Comparison of ENCODE assay signal across 1 cellular context in the genomic region with DNA sequence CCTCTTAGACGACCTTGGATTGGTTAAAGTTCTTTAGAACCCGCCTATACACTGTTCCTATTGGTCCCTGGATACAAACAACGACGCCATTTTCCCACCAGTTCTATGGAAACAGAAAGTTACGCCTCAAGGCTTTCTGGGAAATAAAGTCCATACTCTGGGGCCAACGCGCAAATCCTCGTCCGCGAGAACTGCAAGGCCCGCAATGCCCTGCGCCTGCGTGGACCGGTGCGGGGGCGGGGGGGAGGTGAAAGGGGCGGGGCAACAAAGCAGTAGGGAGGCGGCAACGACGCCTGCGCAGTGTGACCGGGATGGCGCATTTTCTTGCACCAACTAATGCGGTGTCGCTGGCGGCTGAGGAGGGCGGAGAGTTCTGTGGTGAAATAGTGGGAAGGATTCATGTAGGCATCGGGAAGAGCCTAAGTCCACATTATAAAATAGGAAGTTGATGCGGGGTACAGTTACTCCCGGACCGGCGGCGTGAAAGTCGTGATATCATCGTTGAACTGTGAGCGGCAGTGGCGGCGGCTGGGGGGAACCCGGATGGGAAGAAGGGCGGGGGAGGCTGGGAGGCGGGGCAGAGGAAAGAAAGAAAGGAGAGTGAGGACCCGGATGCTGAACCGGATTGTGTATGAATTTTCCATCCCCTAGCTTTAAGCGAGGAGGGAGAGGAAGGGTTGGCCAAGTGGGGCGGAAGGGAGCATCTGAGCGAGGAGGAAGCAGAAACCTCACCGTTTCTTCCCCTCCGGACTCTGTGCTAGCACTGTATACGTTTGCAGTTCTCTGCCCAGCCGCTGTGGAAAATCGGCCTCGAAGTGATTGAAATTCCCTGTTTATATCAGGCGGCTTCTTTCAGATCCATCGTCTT.
TF ChIP-seq lines count a peak whose summit lies in the region.

A gene (plus strand): TSS at position 300 of the 868 bp plus-strand sequence. CDS start 6,695 bp downstream, outside the sequence.

TF ChIP-seq in GM12878, 131 proteins besides CTCF, POLR2A, EP300 and RAD21 (continued from another document and continues in another):
- TF ChIP-seq WRNIP1 (IDR thresholded peaks at IDR 0.05; ENCODE audit: borderline replicate concordance, low read depth, low read length): 0 out of 2 replicates have a peak, but pooled peaks have one; percentile 35
- no peak for TF ChIP-seq JUNB (IDR thresholded peaks at IDR 0.05)
- TF ChIP-seq, protein P1, sequence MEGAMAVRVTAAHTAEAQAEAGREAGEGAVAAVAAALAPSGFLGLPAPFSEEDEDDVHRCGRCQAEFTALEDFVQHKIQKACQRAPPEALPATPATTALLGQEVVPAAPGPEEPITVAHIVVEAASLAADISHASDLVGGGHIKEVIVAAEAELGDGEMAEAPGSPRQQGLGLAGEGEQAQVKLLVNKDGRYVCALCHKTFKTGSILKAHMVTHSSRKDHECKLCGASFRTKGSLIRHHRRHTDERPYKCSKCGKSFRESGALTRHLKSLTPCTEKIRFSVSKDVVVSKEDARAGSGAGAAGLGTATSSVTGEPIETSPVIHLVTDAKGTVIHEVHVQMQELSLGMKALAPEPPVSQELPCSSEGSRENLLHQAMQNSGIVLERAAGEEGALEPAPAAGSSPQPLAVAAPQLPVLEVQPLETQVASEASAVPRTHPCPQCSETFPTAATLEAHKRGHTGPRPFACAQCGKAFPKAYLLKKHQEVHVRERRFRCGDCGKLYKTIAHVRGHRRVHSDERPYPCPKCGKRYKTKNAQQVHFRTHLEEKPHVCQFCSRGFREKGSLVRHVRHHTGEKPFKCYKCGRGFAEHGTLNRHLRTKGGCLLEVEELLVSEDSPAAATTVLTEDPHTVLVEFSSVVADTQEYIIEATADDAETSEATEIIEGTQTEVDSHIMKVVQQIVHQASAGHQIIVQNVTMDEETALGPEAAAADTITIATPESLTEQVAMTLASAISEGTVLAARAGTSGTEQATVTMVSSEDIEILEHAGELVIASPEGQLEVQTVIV (IDR thresholded peaks at IDR 0.05; ENCODE audit: borderline replicate concordance, partially characterized antibody): peak; percentile 27
- TF ChIP-seq CBX5 (IDR thresholded peaks at IDR 0.05; ENCODE audit: low read depth): no peak
- no peak; the same call in 1 of the 2 replicates for TF ChIP-seq SREBF1 (IDR thresholded peaks at IDR 0.05; ENCODE audit: low read length)
- TF ChIP-seq HDAC6 (IDR thresholded peaks at IDR 0.05; ENCODE audit: unreplicated experiment): no peak
- TF ChIP-seq, protein P2, sequence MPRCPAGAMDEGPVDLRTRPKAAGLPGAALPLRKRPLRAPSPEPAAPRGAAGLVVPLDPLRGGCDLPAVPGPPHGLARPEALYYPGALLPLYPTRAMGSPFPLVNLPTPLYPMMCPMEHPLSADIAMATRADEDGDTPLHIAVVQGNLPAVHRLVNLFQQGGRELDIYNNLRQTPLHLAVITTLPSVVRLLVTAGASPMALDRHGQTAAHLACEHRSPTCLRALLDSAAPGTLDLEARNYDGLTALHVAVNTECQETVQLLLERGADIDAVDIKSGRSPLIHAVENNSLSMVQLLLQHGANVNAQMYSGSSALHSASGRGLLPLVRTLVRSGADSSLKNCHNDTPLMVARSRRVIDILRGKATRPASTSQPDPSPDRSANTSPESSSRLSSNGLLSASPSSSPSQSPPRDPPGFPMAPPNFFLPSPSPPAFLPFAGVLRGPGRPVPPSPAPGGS (IDR thresholded peaks at IDR 0.05; ENCODE audit: borderline replicate concordance, insufficient read depth, low read depth, low read length, poor library complexity, severe bottlenecking): peak; percentile 15
- TF ChIP-seq, protein P3, sequence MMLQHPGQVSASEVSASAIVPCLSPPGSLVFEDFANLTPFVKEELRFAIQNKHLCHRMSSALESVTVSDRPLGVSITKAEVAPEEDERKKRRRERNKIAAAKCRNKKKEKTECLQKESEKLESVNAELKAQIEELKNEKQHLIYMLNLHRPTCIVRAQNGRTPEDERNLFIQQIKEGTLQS (IDR thresholded peaks at IDR 0.05; ENCODE audit: borderline replicate concordance, extremely low read depth, low read depth, low read length): no peak
- TF ChIP-seq, protein P4, sequence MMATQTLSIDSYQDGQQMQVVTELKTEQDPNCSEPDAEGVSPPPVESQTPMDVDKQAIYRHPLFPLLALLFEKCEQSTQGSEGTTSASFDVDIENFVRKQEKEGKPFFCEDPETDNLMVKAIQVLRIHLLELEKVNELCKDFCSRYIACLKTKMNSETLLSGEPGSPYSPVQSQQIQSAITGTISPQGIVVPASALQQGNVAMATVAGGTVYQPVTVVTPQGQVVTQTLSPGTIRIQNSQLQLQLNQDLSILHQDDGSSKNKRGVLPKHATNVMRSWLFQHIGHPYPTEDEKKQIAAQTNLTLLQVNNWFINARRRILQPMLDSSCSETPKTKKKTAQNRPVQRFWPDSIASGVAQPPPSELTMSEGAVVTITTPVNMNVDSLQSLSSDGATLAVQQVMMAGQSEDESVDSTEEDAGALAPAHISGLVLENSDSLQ (IDR thresholded peaks at IDR 0.05): peak; percentile 82
- TF ChIP-seq, protein P5, sequence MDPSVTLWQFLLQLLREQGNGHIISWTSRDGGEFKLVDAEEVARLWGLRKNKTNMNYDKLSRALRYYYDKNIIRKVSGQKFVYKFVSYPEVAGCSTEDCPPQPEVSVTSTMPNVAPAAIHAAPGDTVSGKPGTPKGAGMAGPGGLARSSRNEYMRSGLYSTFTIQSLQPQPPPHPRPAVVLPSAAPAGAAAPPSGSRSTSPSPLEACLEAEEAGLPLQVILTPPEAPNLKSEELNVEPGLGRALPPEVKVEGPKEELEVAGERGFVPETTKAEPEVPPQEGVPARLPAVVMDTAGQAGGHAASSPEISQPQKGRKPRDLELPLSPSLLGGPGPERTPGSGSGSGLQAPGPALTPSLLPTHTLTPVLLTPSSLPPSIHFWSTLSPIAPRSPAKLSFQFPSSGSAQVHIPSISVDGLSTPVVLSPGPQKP (IDR thresholded peaks at IDR 0.05; ENCODE audit: low read depth, low read length): peak; percentile 47; the same call in 1 of the 2 replicates
- TF ChIP-seq, protein P6, sequence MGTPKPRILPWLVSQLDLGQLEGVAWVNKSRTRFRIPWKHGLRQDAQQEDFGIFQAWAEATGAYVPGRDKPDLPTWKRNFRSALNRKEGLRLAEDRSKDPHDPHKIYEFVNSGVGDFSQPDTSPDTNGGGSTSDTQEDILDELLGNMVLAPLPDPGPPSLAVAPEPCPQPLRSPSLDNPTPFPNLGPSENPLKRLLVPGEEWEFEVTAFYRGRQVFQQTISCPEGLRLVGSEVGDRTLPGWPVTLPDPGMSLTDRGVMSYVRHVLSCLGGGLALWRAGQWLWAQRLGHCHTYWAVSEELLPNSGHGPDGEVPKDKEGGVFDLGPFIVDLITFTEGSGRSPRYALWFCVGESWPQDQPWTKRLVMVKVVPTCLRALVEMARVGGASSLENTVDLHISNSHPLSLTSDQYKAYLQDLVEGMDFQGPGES (IDR thresholded peaks at IDR 0.05): no peak; the same call in 1 of the 2 replicates
- TF ChIP-seq, protein P7, sequence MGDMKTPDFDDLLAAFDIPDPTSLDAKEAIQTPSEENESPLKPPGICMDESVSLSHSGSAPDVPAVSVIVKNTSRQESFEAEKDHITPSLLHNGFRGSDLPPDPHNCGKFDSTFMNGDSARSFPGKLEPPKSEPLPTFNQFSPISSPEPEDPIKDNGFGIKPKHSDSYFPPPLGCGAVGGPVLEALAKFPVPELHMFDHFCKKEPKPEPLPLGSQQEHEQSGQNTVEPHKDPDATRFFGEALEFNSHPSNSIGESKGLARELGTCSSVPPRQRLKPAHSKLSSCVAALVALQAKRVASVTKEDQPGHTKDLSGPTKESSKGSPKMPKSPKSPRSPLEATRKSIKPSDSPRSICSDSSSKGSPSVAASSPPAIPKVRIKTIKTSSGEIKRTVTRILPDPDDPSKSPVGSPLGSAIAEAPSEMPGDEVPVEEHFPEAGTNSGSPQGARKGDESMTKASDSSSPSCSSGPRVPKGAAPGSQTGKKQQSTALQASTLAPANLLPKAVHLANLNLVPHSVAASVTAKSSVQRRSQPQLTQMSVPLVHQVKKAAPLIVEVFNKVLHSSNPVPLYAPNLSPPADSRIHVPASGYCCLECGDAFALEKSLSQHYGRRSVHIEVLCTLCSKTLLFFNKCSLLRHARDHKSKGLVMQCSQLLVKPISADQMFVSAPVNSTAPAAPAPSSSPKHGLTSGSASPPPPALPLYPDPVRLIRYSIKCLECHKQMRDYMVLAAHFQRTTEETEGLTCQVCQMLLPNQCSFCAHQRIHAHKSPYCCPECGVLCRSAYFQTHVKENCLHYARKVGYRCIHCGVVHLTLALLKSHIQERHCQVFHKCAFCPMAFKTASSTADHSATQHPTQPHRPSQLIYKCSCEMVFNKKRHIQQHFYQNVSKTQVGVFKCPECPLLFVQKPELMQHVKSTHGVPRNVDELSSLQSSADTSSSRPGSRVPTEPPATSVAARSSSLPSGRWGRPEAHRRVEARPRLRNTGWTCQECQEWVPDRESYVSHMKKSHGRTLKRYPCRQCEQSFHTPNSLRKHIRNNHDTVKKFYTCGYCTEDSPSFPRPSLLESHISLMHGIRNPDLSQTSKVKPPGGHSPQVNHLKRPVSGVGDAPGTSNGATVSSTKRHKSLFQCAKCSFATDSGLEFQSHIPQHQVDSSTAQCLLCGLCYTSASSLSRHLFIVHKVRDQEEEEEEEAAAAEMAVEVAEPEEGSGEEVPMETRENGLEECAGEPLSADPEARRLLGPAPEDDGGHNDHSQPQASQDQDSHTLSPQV (IDR thresholded peaks at IDR 0.05): no peak
- peak; percentile 82 for TF ChIP-seq POLR2AphosphoS5 (IDR thresholded peaks at IDR 0.05; ENCODE audit: low read length)
- TF ChIP-seq NR2C1 (IDR thresholded peaks at IDR 0.05): peak; percentile 92
- TF ChIP-seq YY1 (IDR thresholded peaks at IDR 0.05; ENCODE audit: low read depth, low read length): peak; percentile 91
- TF ChIP-seq, protein P8, sequence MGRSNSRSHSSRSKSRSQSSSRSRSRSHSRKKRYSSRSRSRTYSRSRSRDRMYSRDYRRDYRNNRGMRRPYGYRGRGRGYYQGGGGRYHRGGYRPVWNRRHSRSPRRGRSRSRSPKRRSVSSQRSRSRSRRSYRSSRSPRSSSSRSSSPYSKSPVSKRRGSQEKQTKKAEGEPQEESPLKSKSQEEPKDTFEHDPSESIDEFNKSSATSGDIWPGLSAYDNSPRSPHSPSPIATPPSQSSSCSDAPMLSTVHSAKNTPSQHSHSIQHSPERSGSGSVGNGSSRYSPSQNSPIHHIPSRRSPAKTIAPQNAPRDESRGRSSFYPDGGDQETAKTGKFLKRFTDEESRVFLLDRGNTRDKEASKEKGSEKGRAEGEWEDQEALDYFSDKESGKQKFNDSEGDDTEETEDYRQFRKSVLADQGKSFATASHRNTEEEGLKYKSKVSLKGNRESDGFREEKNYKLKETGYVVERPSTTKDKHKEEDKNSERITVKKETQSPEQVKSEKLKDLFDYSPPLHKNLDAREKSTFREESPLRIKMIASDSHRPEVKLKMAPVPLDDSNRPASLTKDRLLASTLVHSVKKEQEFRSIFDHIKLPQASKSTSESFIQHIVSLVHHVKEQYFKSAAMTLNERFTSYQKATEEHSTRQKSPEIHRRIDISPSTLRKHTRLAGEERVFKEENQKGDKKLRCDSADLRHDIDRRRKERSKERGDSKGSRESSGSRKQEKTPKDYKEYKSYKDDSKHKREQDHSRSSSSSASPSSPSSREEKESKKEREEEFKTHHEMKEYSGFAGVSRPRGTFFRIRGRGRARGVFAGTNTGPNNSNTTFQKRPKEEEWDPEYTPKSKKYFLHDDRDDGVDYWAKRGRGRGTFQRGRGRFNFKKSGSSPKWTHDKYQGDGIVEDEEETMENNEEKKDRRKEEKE (IDR thresholded peaks at IDR 0.05): no peak
- TF ChIP-seq, protein P9, sequence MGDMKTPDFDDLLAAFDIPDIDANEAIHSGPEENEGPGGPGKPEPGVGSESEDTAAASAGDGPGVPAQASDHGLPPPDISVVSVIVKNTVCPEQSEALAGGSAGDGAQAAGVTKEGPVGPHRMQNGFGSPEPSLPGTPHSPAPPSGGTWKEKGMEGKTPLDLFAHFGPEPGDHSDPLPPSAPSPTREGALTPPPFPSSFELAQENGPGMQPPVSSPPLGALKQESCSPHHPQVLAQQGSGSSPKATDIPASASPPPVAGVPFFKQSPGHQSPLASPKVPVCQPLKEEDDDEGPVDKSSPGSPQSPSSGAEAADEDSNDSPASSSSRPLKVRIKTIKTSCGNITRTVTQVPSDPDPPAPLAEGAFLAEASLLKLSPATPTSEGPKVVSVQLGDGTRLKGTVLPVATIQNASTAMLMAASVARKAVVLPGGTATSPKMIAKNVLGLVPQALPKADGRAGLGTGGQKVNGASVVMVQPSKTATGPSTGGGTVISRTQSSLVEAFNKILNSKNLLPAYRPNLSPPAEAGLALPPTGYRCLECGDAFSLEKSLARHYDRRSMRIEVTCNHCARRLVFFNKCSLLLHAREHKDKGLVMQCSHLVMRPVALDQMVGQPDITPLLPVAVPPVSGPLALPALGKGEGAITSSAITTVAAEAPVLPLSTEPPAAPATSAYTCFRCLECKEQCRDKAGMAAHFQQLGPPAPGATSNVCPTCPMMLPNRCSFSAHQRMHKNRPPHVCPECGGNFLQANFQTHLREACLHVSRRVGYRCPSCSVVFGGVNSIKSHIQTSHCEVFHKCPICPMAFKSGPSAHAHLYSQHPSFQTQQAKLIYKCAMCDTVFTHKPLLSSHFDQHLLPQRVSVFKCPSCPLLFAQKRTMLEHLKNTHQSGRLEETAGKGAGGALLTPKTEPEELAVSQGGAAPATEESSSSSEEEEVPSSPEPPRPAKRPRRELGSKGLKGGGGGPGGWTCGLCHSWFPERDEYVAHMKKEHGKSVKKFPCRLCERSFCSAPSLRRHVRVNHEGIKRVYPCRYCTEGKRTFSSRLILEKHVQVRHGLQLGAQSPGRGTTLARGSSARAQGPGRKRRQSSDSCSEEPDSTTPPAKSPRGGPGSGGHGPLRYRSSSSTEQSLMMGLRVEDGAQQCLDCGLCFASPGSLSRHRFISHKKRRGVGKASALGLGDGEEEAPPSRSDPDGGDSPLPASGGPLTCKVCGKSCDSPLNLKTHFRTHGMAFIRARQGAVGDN (IDR thresholded peaks at IDR 0.05): 0 out of 2 replicates have a peak, but pooled peaks have one; percentile 7
- TF ChIP-seq MTA2 (IDR thresholded peaks at IDR 0.05; ENCODE audit: low read depth): peak; percentile 53
- TF ChIP-seq SIN3A (IDR thresholded peaks at IDR 0.05; ENCODE audit: low read depth, low read length): peak; percentile 91
- TF ChIP-seq PML (IDR thresholded peaks at IDR 0.05; ENCODE audit: low read length): no peak
- no peak for TF ChIP-seq MYC (IDR thresholded peaks at IDR 0.05; ENCODE audit: insufficient read depth, insufficient read length, insufficient replicate concordance, low read length, severe bottlenecking)
- TF ChIP-seq POLR2AphosphoS2 (IDR thresholded peaks at IDR 0.05; ENCODE audit: low read depth, low read length): peak; percentile 79
- peak; percentile 62; the same call in 1 of the 2 replicates for TF ChIP-seq ZNF384 (IDR thresholded peaks at IDR 0.05; ENCODE audit: borderline replicate concordance, low read depth, low read length)
- peak; percentile 90 for TF ChIP-seq GABPA (IDR thresholded peaks at IDR 0.05; ENCODE audit: low read depth)
- 0 out of 2 replicates have a peak, but pooled peaks have one; percentile 75 for TF ChIP-seq RCOR1 (conservative IDR thresholded peaks at IDR 0.05; ENCODE audit: low read depth, low read length)
